ENCODE assay signal across 8 cellular contexts in the genomic region with DNA sequence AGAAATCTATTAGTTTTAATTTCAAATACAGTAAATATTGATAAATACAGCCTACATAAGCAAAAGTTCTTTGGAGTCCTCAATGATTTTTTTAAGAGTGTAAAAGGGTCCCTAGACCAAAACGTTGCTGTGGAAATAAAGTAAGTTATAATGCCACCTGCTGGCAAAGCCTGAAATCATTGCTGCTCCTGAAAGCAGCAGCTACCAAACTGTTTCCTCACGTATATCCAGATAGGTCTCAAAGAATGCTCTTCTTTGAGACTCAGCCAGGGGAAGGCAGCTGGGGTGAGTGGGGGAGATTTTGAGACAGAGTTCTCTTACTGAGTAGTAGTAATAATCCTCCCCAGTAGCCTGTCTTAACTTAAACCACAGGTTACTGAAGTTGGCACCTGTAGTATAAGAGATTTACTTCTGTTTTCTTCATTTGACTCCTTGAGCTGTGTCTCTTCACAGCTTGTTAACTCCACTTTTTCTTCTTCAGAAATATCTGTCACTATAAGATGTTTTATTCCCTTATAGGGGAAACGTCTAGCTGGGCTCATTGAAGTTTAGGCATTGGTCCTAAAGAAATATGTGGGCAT.
DNase-seq lines count a peak whose midpoint lies in the region; ATAC-seq and TF ChIP-seq lines count a peak whose summit lies in the region.

No MANE protein-coding gene starts in this region.

- H3K27me3 Mint-ChIP-seq in CD4-positive, alpha-beta memory T cell, result no peaks in the 10 kb centered on the region
- no peaks in the 10 kb centered on the region for H3K27me3 Mint-ChIP-seq in WTC11 (ENCODE audit: low read depth)

- intact Hi-C loops in CD4-positive, alpha-beta memory T cell (cut with micrococcal nuclease), result loop anchor here (1.0 kb wide), 1 partner anchor 202 kb away; no protein-coding TSS in a partner anchor
- intact Hi-C loops in psoas muscle (cut with DNase I) (no loop called here), posterior vena cava (cut with DNase I) (no loop called here)

- peaks cover 0 to 1% (median 0%) of the 10 kb centered on the region in 4 donors for H3K4me1 Mint-ChIP-seq in CD4-positive, alpha-beta memory T cell
- H3K4me1 Mint-ChIP-seq in WTC11, result no peaks in the 10 kb centered on the region

- no peak overlapping the region for H3K4me3 ChIP-seq in CD4-positive, alpha-beta memory T cell (ENCODE audit: low read length in 2 of 2)
- H3K4me3 ChIP-seq in psoas muscle, result no peak overlapping the region

- H3K27me3 ChIP-seq in CD4-positive, alpha-beta memory T cell (ENCODE audit: insufficient read depth, low read length), result no peaks in the 10 kb centered on the region
- H3K27me3 ChIP-seq in psoas muscle (ENCODE audit: insufficient read depth in 3 of 3, low read length in 2 of 3), result no peaks in the 10 kb centered on the region

- CTCF ChIA-PET in CD4-positive, alpha-beta memory T cell (lab: Charles Lee; ENCODE audit: partially characterized antibody), result interaction anchor here (0.8 to 2.3 kb wide), 17 partner anchors 9 to 201 kb away, joined by 3 to 8 read pairs (median 4); partner anchors contain the start of gene BTBD10
- CTCF ChIA-PET in WTC11 (lab: Charles Lee), result interaction anchor here (0.6 to 3.6 kb wide), 26 partner anchors 9 to 1523 kb away, joined by 3 to 27 read pairs (median 3); partner anchors contain the start of gene BTBD10

- ATAC-seq in GM18867 (IDR thresholded peaks at IDR 0.05; ENCODE audit: unreplicated experiment) (peak; percentile 58), WTC11 (peak; percentile 82), psoas muscle (peak in 1 of 4 donors; percentile 52)

- no peak for TF ChIP-seq CTCF in WTC11 (IDR thresholded peaks at IDR 0.05)
- TF ChIP-seq CTCF in psoas muscle (IDR thresholded peaks at IDR 0.05), result peak; percentile 58

- H3K36me3 ChIP-seq in CD4-positive, alpha-beta memory T cell (ENCODE audit: insufficient read depth, low read length), result peaks cover 52% of the 10 kb centered on the region
- peaks cover 2 to 95% of the 10 kb centered on the region in 2 donors for H3K36me3 ChIP-seq in psoas muscle (ENCODE audit: insufficient read depth in 1 of 2, low read depth in 1 of 2)

- peaks cover 47 to 89% of the 10 kb centered on the region in 2 donors for H3K36me3 Mint-ChIP-seq in CD4-positive, alpha-beta memory T cell
- H3K36me3 Mint-ChIP-seq in WTC11, result peaks cover 9% of the 10 kb centered on the region

- peak in 2 of 5 donors; percentile 11 to 16 for DNase-seq in CD4-positive, alpha-beta memory T cell
- DNase-seq in NCI-H1105 (lab: John Stamatoyannopoulos, UW), result peak; percentile 35
- DNase-seq in WTC11 (ENCODE audit: low spot score), result peak; percentile 38
- DNase-seq in fibroblast of the conjunctiva (ENCODE audit: low read depth), result peak; percentile 30
- DNase-seq in psoas muscle, result no peak
- DNase-seq in T1000 (lab: John Stamatoyannopoulos, UW), result no peak
- DNase-seq in posterior vena cava (ENCODE audit: low spot score), result no peak

- POLR2A ChIA-PET in CD4-positive, alpha-beta memory T cell (lab: Charles Lee; ENCODE audit: partially characterized antibody), result no interaction called here
- POLR2A ChIA-PET in WTC11 (lab: Charles Lee), result no interaction called here

- H3K27ac Mint-ChIP-seq in CD4-positive, alpha-beta memory T cell, result peak overlapping the region; percentile 4 to 67 (median 17)
- no peak overlapping the region for H3K27ac Mint-ChIP-seq in WTC11

- H3K9me3 ChIP-seq in CD4-positive, alpha-beta memory T cell (ENCODE audit: control insufficient read depth in 1 of 2, low read length in 2 of 2), result no peaks in the 10 kb centered on the region
- H3K9me3 ChIP-seq in psoas muscle, result no peaks in the 10 kb centered on the region

- WGBS in psoas muscle, 3 donors, result 13 to 44% (median 24%) methylated on average over 3 of the region's 3 CpGs

- no peak overlapping the region for H3K27ac ChIP-seq in CD4-positive, alpha-beta memory T cell (ENCODE audit: low read depth, low read length)
- peak overlapping the region; percentile 1 for H3K27ac ChIP-seq in psoas muscle

- H3K4me1 ChIP-seq in CD4-positive, alpha-beta memory T cell (ENCODE audit: insufficient read depth, low read length), result no peaks in the 10 kb centered on the region
- H3K4me1 ChIP-seq in psoas muscle, result no peaks in the 10 kb centered on the region

- no peak overlapping the region for H3K4me3 Mint-ChIP-seq in CD4-positive, alpha-beta memory T cell
- no peak overlapping the region for H3K4me3 Mint-ChIP-seq in WTC11

- no peaks in the 10 kb centered on the region for H3K9me3 Mint-ChIP-seq in CD4-positive, alpha-beta memory T cell
- no peaks in the 10 kb centered on the region for H3K9me3 Mint-ChIP-seq in WTC11

TF ChIP-seq in WTC11, 78 proteins besides CTCF, POLR2A, EP300 and RAD21:
- TF ChIP-seq EMX1 (CRISPR knock-in tag; IDR thresholded peaks at IDR 0.05) (no peak), FOXK1 (CRISPR knock-in tag; IDR thresholded peaks at IDR 0.05) (no peak), FOXJ3 (CRISPR knock-in tag; IDR thresholded peaks at IDR 0.05; ENCODE audit: borderline replicate concordance) (no peak)

Comparison
In these comparisons a context has a peak if more than half of its experiments do, and no peak if none do; other contexts are left out.
1. DNase-seq: peak in NCI-H1105 (single experiment), WTC11 (single experiment) and fibroblast of the conjunctiva (single experiment); none in psoas muscle (0 of 2), T1000 (single experiment) and posterior vena cava (single experiment).